17 cellular contexts compared by ENCODE assay signal in genomic region chr2:176324862-176325261, GRCh38.
"Had no signal": no experiment of that assay in that cellular context is flagged by ENCODE, and none has a peak within 500 bp of the region (broad histone marks: within the 10 kb centered on the region; RNA-seq: fewer than 3 reads in every experiment).

No MANE protein-coding gene starts in this region.

- H3K36me3 Mint-ChIP-seq: activated naive CD4-positive, alpha-beta T cell treated with anti-CD3 and anti-CD28 coated beads, Interleukin-2, amount 50 U/mL, for 72 hours had no signal

- H3K27me3 Mint-ChIP-seq: activated CD4-positive, alpha-beta T cell treated with anti-CD3 and anti-CD28 coated beads, Interleukin-2, amount 10 ng/mL, durations not matched to agents 7 days and 5 days; stimulated activated memory B cell treated with anti-CD40 and anti-IgM and Interleukin-4, amounts not matched to agents 10 μg/mL and 1 μg/mL and 100 μg/mL, for 72 hours had no signal

- H3K27ac Mint-ChIP-seq: activated CD4-positive, alpha-beta T cell treated with anti-CD3 and anti-CD28 coated beads, Interleukin-2, amount 10 ng/mL, durations not matched to agents 7 days and 5 days; activated naive CD4-positive, alpha-beta T cell treated with anti-CD3 and anti-CD28 coated beads, Interleukin-2, amount 50 U/mL, for 72 hours; activated T-cell treated with anti-CD3 and anti-CD28 coated beads, Interleukin-2, amount 50 U/mL, for 72 hours; stimulated activated memory B cell treated with anti-CD40 and anti-IgM and Interleukin-4, amounts not matched to agents 10 μg/mL and 1 μg/mL and 100 μg/mL, for 72 hours had no signal

- H3K4me3 Mint-ChIP-seq: activated CD4-positive, alpha-beta T cell treated with anti-CD3 and anti-CD28 coated beads, Interleukin-2, amount 10 ng/mL, durations not matched to agents 7 days and 5 days; activated T-cell treated with anti-CD3 and anti-CD28 coated beads, Interleukin-2, amount 50 U/mL, for 72 hours; stimulated activated memory B cell treated with anti-CD40 and anti-IgM and Interleukin-4, amounts not matched to agents 10 μg/mL and 1 μg/mL and 100 μg/mL, for 72 hours had no signal

- H3K9me3 Mint-ChIP-seq: activated CD4-positive, alpha-beta T cell treated with anti-CD3 and anti-CD28 coated beads, Interleukin-2, amount 10 ng/mL, durations not matched to agents 7 days and 5 days; activated naive CD4-positive, alpha-beta T cell treated with anti-CD3 and anti-CD28 coated beads, Interleukin-2, amount 50 U/mL, for 72 hours; activated T-cell treated with anti-CD3 and anti-CD28 coated beads, Interleukin-2, amount 50 U/mL, for 72 hours; stimulated activated memory B cell treated with anti-CD40 and anti-IgM and Interleukin-4, amounts not matched to agents 10 μg/mL and 1 μg/mL and 100 μg/mL, for 72 hours had no signal

- DNase-seq: activated CD4-positive, alpha-beta T cell treated with anti-CD3 and anti-CD28 coated beads, Interleukin-2, amount 10 ng/mL, durations not matched to agents 7 days and 5 days; activated CD8-positive, alpha-beta memory T cell treated with anti-CD3 and anti-CD28 coated beads, Interleukin-2, amount 50 U/mL, for 48 hours; activated gamma-delta T cell; activated T-cell treated with anti-CD3 and anti-CD28 coated beads, Interleukin-2, amount 50 U/mL, for 72 hours; amniotic stem cell; body of pancreas; central memory CD4-positive, alpha-beta T cell; effector CD4-positive, alpha-beta T cell; esophagus squamous epithelium; hypothalamus; left cardiac atrium; midbrain; ovary; stimulated activated CD4-positive, alpha-beta T cell treated with anti-CD3 and anti-CD28 coated beads, Interleukin-2, amount 100 ng/mL, for 48 hours; thyroid gland had no signal

- H3K4me1 Mint-ChIP-seq: activated CD4-positive, alpha-beta T cell treated with anti-CD3 and anti-CD28 coated beads, Interleukin-2, amount 10 ng/mL, durations not matched to agents 7 days and 5 days; stimulated activated memory B cell treated with anti-CD40 and anti-IgM and Interleukin-4, amounts not matched to agents 10 μg/mL and 1 μg/mL and 100 μg/mL, for 72 hours had no signal

- ATAC-seq: activated naive CD4-positive, alpha-beta T cell treated with anti-CD3 and anti-CD28 coated beads, Interleukin-2, amount 50 U/mL, for 72 hours; activated T-cell treated with anti-CD3 and anti-CD28 coated beads, Interleukin-2, amount 50 U/mL, for 72 hours; body of pancreas; left cardiac atrium; stimulated activated memory B cell treated with anti-CD40 and anti-IgM and Interleukin-4, amounts not matched to agents 10 μg/mL and 1 μg/mL and 100 μg/mL, for 72 hours had no signal
